ENCODE assay signal across 15 cellular contexts in the genomic region with DNA sequence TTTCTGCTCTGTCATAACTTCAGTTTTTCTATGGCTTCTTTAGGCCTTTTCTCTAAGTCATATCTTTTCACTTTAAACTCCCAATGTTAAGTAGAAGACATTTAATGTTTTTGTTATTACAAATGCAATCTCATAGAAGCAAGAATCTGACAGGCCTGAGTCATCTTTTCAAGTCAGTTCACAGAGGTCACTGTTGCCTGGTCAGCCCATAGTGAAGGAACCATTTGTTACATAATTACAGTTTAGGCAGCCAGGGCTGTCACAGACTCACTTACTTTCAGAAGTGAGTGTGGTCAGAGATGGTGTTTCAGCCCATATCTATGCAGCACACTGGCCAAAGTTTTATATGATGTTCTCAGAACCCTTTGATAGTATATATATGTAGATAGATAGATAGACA. TPM values are rescaled to one million over a fixed set of nuclear protein-coding genes. Genes with fewer than 3 reads are reported as not detected.
DNase-seq lines count a peak whose midpoint lies in the region; ATAC-seq, FAIRE-seq and TF ChIP-seq lines count a peak whose summit lies in the region.
"Had no signal": no experiment of that assay in that cellular context is flagged by ENCODE, and none has a peak within 500 bp of the region (broad histone marks: within the 10 kb centered on the region; RNA-seq: fewer than 3 reads in every experiment).

No MANE protein-coding gene starts in this region.

- H3K27me3 Mint-ChIP-seq in osteocyte (ENCODE audit: unreplicated experiment) = no peaks in the 10 kb centered on the region
- H3K27me3 Mint-ChIP-seq: natural killer cell treated with Interleukin-12 subunit alpha and Interleukin-12 subunit beta and Interleukin-15 and Interleukin-18, amount 100 ng/mL, for 72 hours had no signal

- TF ChIP-seq CTCF in fibroblast of lung (conservative IDR thresholded peaks at IDR 0.05 in 1 of 2, IDR thresholded peaks at IDR 0.05 in 1 of 2; ENCODE audit: low read depth in 1 of 2, low read length in 2 of 2) = no peak
- TF ChIP-seq CTCF in osteocyte (IDR thresholded peaks at IDR 0.05) = no peak

- no peaks in the 10 kb centered on the region for H3K36me3 ChIP-seq in fibroblast of lung (ENCODE audit: control insufficient read depth, insufficient read depth, low read length)
- H3K36me3 ChIP-seq: thoracic aorta had no signal

- no peak overlapping the region for H3K9ac ChIP-seq in fibroblast of lung (ENCODE audit: insufficient read depth, low read length)

- H3K4me3 ChIP-seq in fibroblast of lung (replicated peaks in 1 of 4; ENCODE audit: control extremely low read depth in 1 of 4, insufficient read depth in 1 of 4, low read depth in 3 of 4, low read length in 4 of 4) = no peak overlapping the region
- H3K4me3 ChIP-seq: coronary artery, PC-9, thoracic aorta had no signal

- peak overlapping the region; percentile 63 for H3K27ac Mint-ChIP-seq in osteocyte (ENCODE audit: unreplicated experiment)
- no peak overlapping the region for H3K27ac Mint-ChIP-seq in stimulated activated effector memory CD8-positive, alpha-beta T cell treated with anti-CD3 and anti-CD28 coated beads, Interleukin-12 subunit alpha, Interleukin-12 subunit beta, amount 100 ng/mL, for 72 hours
- H3K27ac Mint-ChIP-seq: natural killer cell treated with Interleukin-12 subunit alpha and Interleukin-12 subunit beta and Interleukin-15 and Interleukin-18, amount 100 ng/mL, for 72 hours; T-helper 2 cell treated with Interferon-gamma antibody and Interleukin-4, amounts not matched to agents 5 μg/mL and 100 μg/mL, for 36 hours had no signal

- no peak for FAIRE-seq in RCC 7860 (lab: Jason Lieb, UNC)

- no peaks in the 10 kb centered on the region for H3K79me2 ChIP-seq in fibroblast of lung (ENCODE audit: control insufficient read depth, insufficient read depth, low read length)

- H4K20me1 ChIP-seq in fibroblast of lung (ENCODE audit: control insufficient read depth, extremely low read depth, insufficient read depth, low read length) = no peaks in the 10 kb centered on the region

- H3K4me3 Mint-ChIP-seq in osteocyte (ENCODE audit: unreplicated experiment) = no peak overlapping the region
- H3K4me3 Mint-ChIP-seq in stimulated activated effector memory CD8-positive, alpha-beta T cell treated with anti-CD3 and anti-CD28 coated beads, Interleukin-12 subunit alpha, Interleukin-12 subunit beta, amount 100 ng/mL, for 72 hours = no peak overlapping the region
- H3K4me3 Mint-ChIP-seq: natural killer cell treated with Interleukin-12 subunit alpha and Interleukin-12 subunit beta and Interleukin-15 and Interleukin-18, amount 100 ng/mL, for 72 hours; T-helper 2 cell treated with Interferon-gamma antibody and Interleukin-4, amounts not matched to agents 5 μg/mL and 100 μg/mL, for 36 hours had no signal

- H3K4me1 Mint-ChIP-seq in osteocyte (ENCODE audit: unreplicated experiment) = peaks cover 9% of the 10 kb centered on the region
- no peaks in the 10 kb centered on the region for H3K4me1 Mint-ChIP-seq in stimulated activated effector memory CD8-positive, alpha-beta T cell treated with anti-CD3 and anti-CD28 coated beads, Interleukin-12 subunit alpha, Interleukin-12 subunit beta, amount 100 ng/mL, for 72 hours

- no peaks in the 10 kb centered on the region for H3K27me3 ChIP-seq in fibroblast of lung (ENCODE audit: control insufficient read depth, insufficient read depth, low read length)
- H3K27me3 ChIP-seq: foreskin keratinocyte had no signal

- no peak overlapping the region for H2AFZ ChIP-seq in fibroblast of lung (ENCODE audit: low read length)
- H2AFZ ChIP-seq: PC-9 had no signal

- DNase-seq in RCC 7860 (ENCODE audit: low spot score) (peak; percentile 48), fibroblast of lung (ENCODE audit: low read depth in 2 of 2) (peak; percentile 72 to 91), osteocyte (ENCODE audit: extremely low spot score, unreplicated experiment) (no peak), NCI-H526 treated with DMSO at 0.1 percent for 48 hours (lab: John Stamatoyannopoulos, UW) (no peak), NCI-H2081 treated with DMSO at 0.1 percent for 48 hours (lab: John Stamatoyannopoulos, UW) (no peak)
- DNase-seq in stimulated activated effector memory CD8-positive, alpha-beta T cell treated with anti-CD3 and anti-CD28 coated beads, Interleukin-12 subunit alpha, Interleukin-12 subunit beta, amount 100 ng/mL, for 72 hours (ENCODE audit: low spot score in 2 of 2) = no peak
- DNase-seq: activated naive CD4-positive, alpha-beta T cell treated with Interleukin-2 at 50 U/mL for 16 hours had no signal

- no peaks in the 10 kb centered on the region for H3K9me3 ChIP-seq in fibroblast of lung (ENCODE audit: control insufficient read depth, insufficient read depth, low read depth, low read length)
- H3K9me3 ChIP-seq: thoracic aorta had no signal

- H3K36me3 Mint-ChIP-seq in osteocyte (ENCODE audit: unreplicated experiment) = no peaks in the 10 kb centered on the region
- H3K36me3 Mint-ChIP-seq in stimulated activated effector memory CD8-positive, alpha-beta T cell treated with anti-CD3 and anti-CD28 coated beads, Interleukin-12 subunit alpha, Interleukin-12 subunit beta, amount 100 ng/mL, for 72 hours = no peaks in the 10 kb centered on the region
- H3K36me3 Mint-ChIP-seq: natural killer cell treated with Interleukin-12 subunit alpha and Interleukin-12 subunit beta and Interleukin-15 and Interleukin-18, amount 100 ng/mL, for 72 hours had no signal

- no peaks in the 10 kb centered on the region for H3K9me3 Mint-ChIP-seq in osteocyte (ENCODE audit: unreplicated experiment)
- H3K9me3 Mint-ChIP-seq in stimulated activated effector memory CD8-positive, alpha-beta T cell treated with anti-CD3 and anti-CD28 coated beads, Interleukin-12 subunit alpha, Interleukin-12 subunit beta, amount 100 ng/mL, for 72 hours = peaks cover 2% of the 10 kb centered on the region
- H3K9me3 Mint-ChIP-seq: natural killer cell treated with Interleukin-12 subunit alpha and Interleukin-12 subunit beta and Interleukin-15 and Interleukin-18, amount 100 ng/mL, for 72 hours; T-helper 2 cell treated with Interferon-gamma antibody and Interleukin-4, amounts not matched to agents 5 μg/mL and 100 μg/mL, for 36 hours had no signal

- H3K4me1 ChIP-seq in fibroblast of lung (ENCODE audit: control insufficient read depth, extremely low read depth, insufficient read depth, low read length) = peaks cover 2% of the 10 kb centered on the region

- H3K4me2 ChIP-seq in fibroblast of lung (ENCODE audit: extremely low read depth, insufficient read depth, low read length) = peak overlapping the region; percentile 9
- H3K4me2 ChIP-seq: PC-9 had no signal

- ATAC-seq in GM18868 (IDR thresholded peaks at IDR 0.05; ENCODE audit: unreplicated experiment) = peak; percentile 45
- no peak for ATAC-seq in GM18867 (IDR thresholded peaks at IDR 0.05; ENCODE audit: unreplicated experiment)
- no peak for ATAC-seq in stimulated activated effector memory CD8-positive, alpha-beta T cell treated with anti-CD3 and anti-CD28 coated beads, Interleukin-12 subunit alpha, Interleukin-12 subunit beta, amount 100 ng/mL, for 72 hours
- ATAC-seq: natural killer cell treated with Interleukin-12 subunit alpha and Interleukin-12 subunit beta and Interleukin-15 and Interleukin-18, amount 100 ng/mL, for 72 hours had no signal

- no peak overlapping the region for H3K27ac ChIP-seq in fibroblast of lung (ENCODE audit: insufficient read depth, low read length)
- H3K27ac ChIP-seq: coronary artery, foreskin keratinocyte, PC-9, thoracic aorta had no signal

RNA-seq across cellular contexts. Expression of a gene that starts 46.5 kb away (rescaled TPM):
- total RNA-seq in fibroblast of lung (not detected in 2 replicates), osteocyte (not detected in 2 replicates)
- polyA plus RNA-seq in fibroblast of lung = not detected in 2 replicates
- polyA plus RNA-seq in fibroblast of lung (2012) = not detected in 2 replicates
- polyA minus RNA-seq in fibroblast of lung (ENCODE audit: low replicate concordance) = not detected in 2 replicates
- total RNA-seq: foreskin keratinocyte; natural killer cell treated with Interleukin-12 subunit alpha and Interleukin-12 subunit beta and Interleukin-15 and Interleukin-18, amount 100 ng/mL, for 72 hours; PC-9; thoracic aorta had no signal
- polyA plus RNA-seq: foreskin keratinocyte had no signal

Comparison
In these comparisons a context has a peak if more than half of its experiments do, and no peak if none do; other contexts are left out.
1. DNase-seq: peak in RCC 7860 (single experiment) and fibroblast of lung (2 of 2); none in osteocyte (single experiment), NCI-H526 treated with DMSO at 0.1 percent for 48 hours (single experiment), NCI-H2081 treated with DMSO at 0.1 percent for 48 hours (single experiment) and stimulated activated effector memory CD8-positive, alpha-beta T cell treated with anti-CD3 and anti-CD28 coated beads, Interleukin-12 subunit alpha, Interleukin-12 subunit beta, amount 100 ng/mL, for 72 hours (0 of 2).